In genomic region chr4:98625920-98626319, GRCh38 we compare ENCODE assay signal across 1 cellular context.
TF ChIP-seq lines count a peak whose summit lies in the region.

No MANE protein-coding gene starts in this region.

TF ChIP-seq in IMR-90, 13 proteins besides CTCF, POLR2A, EP300 and RAD21 (continued from another document):
- TF ChIP-seq USF2 (IDR thresholded peaks at IDR 0.05; ENCODE audit: low read depth, low read length) (no peak), MAZ (IDR thresholded peaks at IDR 0.05; ENCODE audit: borderline replicate concordance, low read depth, low read length) (no peak), RFX5 (IDR thresholded peaks at IDR 0.05; ENCODE audit: low read depth, low read length) (no peak), RCOR1 (IDR thresholded peaks at IDR 0.05; ENCODE audit: insufficient replicate concordance, low read length) (no peak), MXI1 (IDR thresholded peaks at IDR 0.05; ENCODE audit: borderline replicate concordance, low read depth, low read length) (no peak), NFE2L2 (IDR thresholded peaks at IDR 0.05; ENCODE audit: low read depth, low read length) (no peak), CEBPB (IDR thresholded peaks at IDR 0.05; ENCODE audit: low read depth, low read length) (no peak), BHLHE40 (IDR thresholded peaks at IDR 0.05; ENCODE audit: low read depth, low read length) (no peak), FOS (IDR thresholded peaks at IDR 0.05; ENCODE audit: low read depth, low read length) (no peak), ELK1 (IDR thresholded peaks at IDR 0.05; ENCODE audit: borderline replicate concordance, low read depth, low read length) (no peak), CHD1 (IDR thresholded peaks at IDR 0.05; ENCODE audit: low read depth, low read length) (no peak)
